In genomic region chr19:7292950-7293794, GRCh38 we compare ENCODE assay signal across 1 cellular context.
TF ChIP-seq lines count a peak whose summit lies in the region.

No MANE protein-coding gene starts in this region.

TF ChIP-seq in HepG2, 621 proteins besides CTCF, POLR2A, EP300 and RAD21 (continued from another document and continues in another):
- TF ChIP-seq ZBTB44 (CRISPR knock-in tag; IDR thresholded peaks at IDR 0.05) = no peak
- TF ChIP-seq ZNF556 (CRISPR knock-in tag; IDR thresholded peaks at IDR 0.05; ENCODE audit: borderline replicate concordance) = no peak
- no peak for TF ChIP-seq ZZZ3 (CRISPR knock-in tag; IDR thresholded peaks at IDR 0.05; ENCODE audit: borderline replicate concordance)
- TF ChIP-seq KDM6A (CRISPR knock-in tag; IDR thresholded peaks at IDR 0.05; ENCODE audit: low read depth) = no peak
- no peak for TF ChIP-seq ELF4 (CRISPR knock-in tag; IDR thresholded peaks at IDR 0.05; ENCODE audit: borderline replicate concordance)
- TF ChIP-seq AHR (CRISPR knock-in tag; IDR thresholded peaks at IDR 0.05) = peak; percentile 46; the same call in 1 of the 2 replicates
- no peak for TF ChIP-seq ZNF317 (CRISPR knock-in tag; IDR thresholded peaks at IDR 0.05)
- no peak for TF ChIP-seq RFXAP (CRISPR knock-in tag; IDR thresholded peaks at IDR 0.05; ENCODE audit: borderline replicate concordance)
- TF ChIP-seq CCAR2 (optimal IDR thresholded peaks at IDR 0.05; ENCODE audit: low read depth, low read length) = no peak
- TF ChIP-seq ZNF121 (CRISPR knock-in tag; IDR thresholded peaks at IDR 0.05) = peak; percentile 62
- no peak for TF ChIP-seq ZNF143 (CRISPR knock-in tag; IDR thresholded peaks at IDR 0.05)
- no peak for TF ChIP-seq ZNF142 (CRISPR knock-in tag; IDR thresholded peaks at IDR 0.05)
- TF ChIP-seq ZMYM2 (CRISPR knock-in tag; IDR thresholded peaks at IDR 0.05) = peak; percentile 72; the same call in 1 of the 2 replicates
- 0 out of 2 replicates have a peak, but pooled peaks have one; percentile 30 for TF ChIP-seq CHCHD3 (CRISPR knock-in tag; IDR thresholded peaks at IDR 0.05)
- TF ChIP-seq ZNF337 (CRISPR knock-in tag; IDR thresholded peaks at IDR 0.05; ENCODE audit: borderline replicate concordance, low read depth) = no peak
- 0 out of 2 replicates have a peak, but pooled peaks have one; percentile 43 for TF ChIP-seq MEIS1 (CRISPR knock-in tag; IDR thresholded peaks at IDR 0.05; ENCODE audit: borderline replicate concordance)
- TF ChIP-seq YY1 (IDR thresholded peaks at IDR 0.05; ENCODE audit: insufficient read depth, insufficient replicate concordance, low read depth, low read length) = no peak
- TF ChIP-seq ZNF10 (CRISPR knock-in tag; IDR thresholded peaks at IDR 0.05; ENCODE audit: borderline replicate concordance, low read depth) = no peak
- no peak; the same call in 1 of the 2 replicates for TF ChIP-seq ZNF839 (CRISPR knock-in tag; IDR thresholded peaks at IDR 0.05; ENCODE audit: borderline replicate concordance)
- TF ChIP-seq ZNF574 (CRISPR knock-in tag; IDR thresholded peaks at IDR 0.05) = peak; percentile 63
- TF ChIP-seq STAT6 (CRISPR knock-in tag; IDR thresholded peaks at IDR 0.05; ENCODE audit: borderline replicate concordance) = no peak
- TF ChIP-seq, protein P1, sequence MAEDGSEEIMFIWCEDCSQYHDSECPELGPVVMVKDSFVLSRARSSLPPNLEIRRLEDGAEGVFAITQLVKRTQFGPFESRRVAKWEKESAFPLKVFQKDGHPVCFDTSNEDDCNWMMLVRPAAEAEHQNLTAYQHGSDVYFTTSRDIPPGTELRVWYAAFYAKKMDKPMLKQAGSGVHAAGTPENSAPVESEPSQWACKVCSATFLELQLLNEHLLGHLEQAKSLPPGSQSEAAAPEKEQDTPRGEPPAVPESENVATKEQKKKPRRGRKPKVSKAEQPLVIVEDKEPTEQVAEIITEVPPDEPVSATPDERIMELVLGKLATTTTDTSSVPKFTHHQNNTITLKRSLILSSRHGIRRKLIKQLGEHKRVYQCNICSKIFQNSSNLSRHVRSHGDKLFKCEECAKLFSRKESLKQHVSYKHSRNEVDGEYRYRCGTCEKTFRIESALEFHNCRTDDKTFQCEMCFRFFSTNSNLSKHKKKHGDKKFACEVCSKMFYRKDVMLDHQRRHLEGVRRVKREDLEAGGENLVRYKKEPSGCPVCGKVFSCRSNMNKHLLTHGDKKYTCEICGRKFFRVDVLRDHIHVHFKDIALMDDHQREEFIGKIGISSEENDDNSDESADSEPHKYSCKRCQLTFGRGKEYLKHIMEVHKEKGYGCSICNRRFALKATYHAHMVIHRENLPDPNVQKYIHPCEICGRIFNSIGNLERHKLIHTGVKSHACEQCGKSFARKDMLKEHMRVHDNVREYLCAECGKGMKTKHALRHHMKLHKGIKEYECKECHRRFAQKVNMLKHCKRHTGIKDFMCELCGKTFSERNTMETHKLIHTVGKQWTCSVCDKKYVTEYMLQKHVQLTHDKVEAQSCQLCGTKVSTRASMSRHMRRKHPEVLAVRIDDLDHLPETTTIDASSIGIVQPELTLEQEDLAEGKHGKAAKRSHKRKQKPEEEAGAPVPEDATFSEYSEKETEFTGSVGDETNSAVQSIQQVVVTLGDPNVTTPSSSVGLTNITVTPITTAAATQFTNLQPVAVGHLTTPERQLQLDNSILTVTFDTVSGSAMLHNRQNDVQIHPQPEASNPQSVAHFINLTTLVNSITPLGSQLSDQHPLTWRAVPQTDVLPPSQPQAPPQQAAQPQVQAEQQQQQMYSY (CRISPR knock-in tag; IDR thresholded peaks at IDR 0.05) = no peak
- no peak for TF ChIP-seq ZNF484 (CRISPR knock-in tag; IDR thresholded peaks at IDR 0.05; ENCODE audit: borderline replicate concordance, low read depth)
- no peak for TF ChIP-seq SP4 (CRISPR knock-in tag; IDR thresholded peaks at IDR 0.05)
- TF ChIP-seq ZFP41 (CRISPR knock-in tag; IDR thresholded peaks at IDR 0.05; ENCODE audit: borderline replicate concordance) = peak; percentile 35; the same call in 1 of the 2 replicates
- TF ChIP-seq BRCA1 (CRISPR knock-in tag; IDR thresholded peaks at IDR 0.05) = no peak
- TF ChIP-seq HOXA9 (CRISPR knock-in tag; IDR thresholded peaks at IDR 0.05; ENCODE audit: borderline replicate concordance) = no peak
- TF ChIP-seq, protein P2, sequence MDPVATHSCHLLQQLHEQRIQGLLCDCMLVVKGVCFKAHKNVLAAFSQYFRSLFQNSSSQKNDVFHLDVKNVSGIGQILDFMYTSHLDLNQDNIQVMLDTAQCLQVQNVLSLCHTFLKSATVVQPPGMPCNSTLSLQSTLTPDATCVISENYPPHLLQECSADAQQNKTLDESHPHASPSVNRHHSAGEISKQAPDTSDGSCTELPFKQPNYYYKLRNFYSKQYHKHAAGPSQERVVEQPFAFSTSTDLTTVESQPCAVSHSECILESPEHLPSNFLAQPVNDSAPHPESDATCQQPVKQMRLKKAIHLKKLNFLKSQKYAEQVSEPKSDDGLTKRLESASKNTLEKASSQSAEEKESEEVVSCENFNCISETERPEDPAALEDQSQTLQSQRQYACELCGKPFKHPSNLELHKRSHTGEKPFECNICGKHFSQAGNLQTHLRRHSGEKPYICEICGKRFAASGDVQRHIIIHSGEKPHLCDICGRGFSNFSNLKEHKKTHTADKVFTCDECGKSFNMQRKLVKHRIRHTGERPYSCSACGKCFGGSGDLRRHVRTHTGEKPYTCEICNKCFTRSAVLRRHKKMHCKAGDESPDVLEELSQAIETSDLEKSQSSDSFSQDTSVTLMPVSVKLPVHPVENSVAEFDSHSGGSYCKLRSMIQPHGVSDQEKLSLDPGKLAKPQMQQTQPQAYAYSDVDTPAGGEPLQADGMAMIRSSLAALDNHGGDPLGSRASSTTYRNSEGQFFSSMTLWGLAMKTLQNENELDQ (CRISPR knock-in tag; IDR thresholded peaks at IDR 0.05; ENCODE audit: borderline replicate concordance) = no peak
- no peak; the same call in 1 of the 2 replicates for TF ChIP-seq ZSCAN21 (CRISPR knock-in tag; IDR thresholded peaks at IDR 0.05; ENCODE audit: borderline replicate concordance)
- TF ChIP-seq ZNF776 (CRISPR knock-in tag; IDR thresholded peaks at IDR 0.05) = no peak
- TF ChIP-seq ZNF737 (CRISPR knock-in tag; IDR thresholded peaks at IDR 0.05; ENCODE audit: borderline replicate concordance) = no peak
- no peak for TF ChIP-seq ETV6 (CRISPR knock-in tag; conservative IDR thresholded peaks at IDR 0.05)
- TF ChIP-seq ONECUT2 (CRISPR knock-in tag; IDR thresholded peaks at IDR 0.05) = no peak
- TF ChIP-seq SOX6 (IDR thresholded peaks at IDR 0.05) = no peak
- TF ChIP-seq SOX6 (CRISPR knock-in tag; IDR thresholded peaks at IDR 0.05) = 0 out of 2 replicates have a peak, but pooled peaks have one; percentile 41
- no peak for TF ChIP-seq TSC22D2 (CRISPR knock-in tag; IDR thresholded peaks at IDR 0.05; ENCODE audit: borderline replicate concordance)
- TF ChIP-seq ZNF589 (CRISPR knock-in tag; conservative IDR thresholded peaks at IDR 0.05) = no peak
- TF ChIP-seq ZNF614 (CRISPR knock-in tag; IDR thresholded peaks at IDR 0.05; ENCODE audit: borderline replicate concordance) = no peak
- no peak for TF ChIP-seq TBP (CRISPR knock-in tag; IDR thresholded peaks at IDR 0.05)
- 0 out of 2 replicates have a peak, but pooled peaks have one; percentile 58 for TF ChIP-seq ZBTB43 (CRISPR knock-in tag; conservative IDR thresholded peaks at IDR 0.05)
- TF ChIP-seq DBP (CRISPR knock-in tag; IDR thresholded peaks at IDR 0.05; ENCODE audit: not compliant biosample characterization) = no peak
